ENCODE assay signal across 10 cellular contexts in genomic region chr5:40401965-40402364, GRCh38.
A peak's percentile ranks its signal among the peaks of the same experiment; 100 is the strongest.
DNase-seq lines count a peak whose midpoint lies in the region; ATAC-seq and TF ChIP-seq lines count a peak whose summit lies in the region.
"Had no signal": no experiment of that assay in that cellular context is flagged by ENCODE, and none has a peak within 500 bp of the region (broad histone marks: within the 10 kb centered on the region; RNA-seq: fewer than 3 reads in every experiment).

No MANE protein-coding gene starts in this region.

- CTCF ChIA-PET in A673 (lab: Charles Lee): no interaction called here
- CTCF ChIA-PET in activated CD4-positive, alpha-beta memory T cell treated with anti-CD3 and anti-CD28 coated beads for 36 hours (lab: Charles Lee): interaction anchor here (0.6 to 1.4 kb wide), 8 partner anchors 37 to 453 kb away, joined by 3 to 6 read pairs (median 3); no protein-coding TSS in a partner anchor

- ATAC-seq in GM19463 (IDR thresholded peaks at IDR 0.05; ENCODE audit: unreplicated experiment) (no peak), GM18517 (IDR thresholded peaks at IDR 0.05; ENCODE audit: unreplicated experiment) (no peak), GM18867 (IDR thresholded peaks at IDR 0.05; ENCODE audit: unreplicated experiment) (no peak)

- H3K4me3 ChIP-seq in A673 (ENCODE audit: low read depth, low read length, poor library complexity, severe bottlenecking): no peak overlapping the region

- BruUV-seq in A673 (replicated peaks; lab: Mats Ljungman, UMichigan): no TSS peak

- peak overlapping the region; percentile 30 for H3K4me3 Mint-ChIP-seq in activated CD4-positive, alpha-beta memory T cell treated with anti-CD3 and anti-CD28 coated beads for 36 hours
- peak overlapping the region in 1 of 5 donors; percentile 15 for H3K4me3 Mint-ChIP-seq in immature natural killer cell
- H3K4me3 Mint-ChIP-seq: B cell had no signal

- TF ChIP-seq CTCF in A673 (conservative IDR thresholded peaks at IDR 0.05; ENCODE audit: low read depth, low read length): no peak

- intact Hi-C loops in A673 (cut with micrococcal nuclease; ENCODE audit: unreplicated experiment): no loop called here
- intact Hi-C loops in activated CD4-positive, alpha-beta memory T cell treated with anti-CD3 and anti-CD28 coated beads for 36 hours (cut with micrococcal nuclease): loop anchor here (1.0 to 10.0 kb wide), 3 partner anchors 84 to 1227 kb away; no protein-coding TSS in a partner anchor

- H3K27me3 ChIP-seq in A673 (replicated peaks; ENCODE audit: insufficient read depth, low read depth, low read length, poor library complexity): no peaks in the 10 kb centered on the region

- H3K27me3 Mint-ChIP-seq in activated CD4-positive, alpha-beta memory T cell treated with anti-CD3 and anti-CD28 coated beads for 36 hours: no peaks in the 10 kb centered on the region
- peaks cover 0 to 10% (median 9%) of the 10 kb centered on the region in 3 donors for H3K27me3 Mint-ChIP-seq in immature natural killer cell (ENCODE audit: low read depth in 3 of 3)
- H3K27me3 Mint-ChIP-seq: B cell had no signal

- no peaks in the 10 kb centered on the region for H3K9me3 ChIP-seq in A673 (ENCODE audit: low read depth, low read length, poor library complexity, severe bottlenecking)

- H3K27ac Mint-ChIP-seq in activated CD4-positive, alpha-beta memory T cell treated with anti-CD3 and anti-CD28 coated beads for 36 hours: peak overlapping the region; percentile 86
- peak overlapping the region in 5 of 6 donors; percentile 37 to 95 (median 66) for H3K27ac Mint-ChIP-seq in immature natural killer cell
- H3K27ac Mint-ChIP-seq: B cell had no signal

- no peaks in the 10 kb centered on the region for H3K36me3 ChIP-seq in A673 (ENCODE audit: insufficient read depth, low read length, poor library complexity, severe bottlenecking)

- no peaks in the 10 kb centered on the region for H3K4me1 ChIP-seq in A673 (ENCODE audit: insufficient read depth, low read length, poor library complexity, severe bottlenecking)
- H3K4me1 ChIP-seq: parathyroid adenoma had no signal

- DNase-seq in A673 (ENCODE audit: low spot score): peak; percentile 24
- DNase-seq in Kasumi-1 (lab: John Stamatoyannopoulos, UW): peak; percentile 21 to 27
- DNase-seq in activated CD4-positive, alpha-beta memory T cell treated with anti-CD3 and anti-CD28 coated beads for 36 hours: peak; percentile 74
- DNase-seq in immature natural killer cell: no peak
- DNase-seq in NCI-H1436 treated with DMSO at 0.1 percent for 48 hours (lab: John Stamatoyannopoulos, UW): no peak

- no peaks in the 10 kb centered on the region for H3K9me3 Mint-ChIP-seq in activated CD4-positive, alpha-beta memory T cell treated with anti-CD3 and anti-CD28 coated beads for 36 hours
- no peaks in the 10 kb centered on the region for H3K9me3 Mint-ChIP-seq in immature natural killer cell

- peaks cover 89% of the 10 kb centered on the region for H3K4me1 Mint-ChIP-seq in activated CD4-positive, alpha-beta memory T cell treated with anti-CD3 and anti-CD28 coated beads for 36 hours (ENCODE audit: low read depth)
- peaks cover 49 to 57% of the 10 kb centered on the region in 2 donors for H3K4me1 Mint-ChIP-seq in immature natural killer cell

- H3K36me3 Mint-ChIP-seq in activated CD4-positive, alpha-beta memory T cell treated with anti-CD3 and anti-CD28 coated beads for 36 hours: peaks cover 1% of the 10 kb centered on the region
- peaks cover 0 to 3% (median 0%) of the 10 kb centered on the region in 3 donors for H3K36me3 Mint-ChIP-seq in immature natural killer cell

- POLR2A ChIA-PET in A673 (lab: Charles Lee; ENCODE audit: low non-redundant PET): no interaction called here
- POLR2A ChIA-PET in activated CD4-positive, alpha-beta memory T cell treated with anti-CD3 and anti-CD28 coated beads for 36 hours (lab: Charles Lee): interaction anchor here (1.1 to 2.5 kb wide), 12 partner anchors 8 to 284 kb away, joined by 3 to 12 read pairs (median 10); no protein-coding TSS in a partner anchor

- no peak overlapping the region for H3K27ac ChIP-seq in A673 (ENCODE audit: low read depth, low read length, poor library complexity, severe bottlenecking)
- H3K27ac ChIP-seq: parathyroid adenoma had no signal

Comparison
In these comparisons a context has a peak if more than half of its experiments do, and no peak if none do; other contexts are left out.
1. DNase-seq: peak in A673 (single experiment), Kasumi-1 (2 of 2) and activated CD4-positive, alpha-beta memory T cell treated with anti-CD3 and anti-CD28 coated beads for 36 hours (single experiment); none in immature natural killer cell (0 of 3) and NCI-H1436 treated with DMSO at 0.1 percent for 48 hours (single experiment).